In genomic region chr17:9020824-9021157, GRCh38 we compare ENCODE assay signal across 9 cellular contexts. TPM values are rescaled to one million over a fixed set of nuclear protein-coding genes. Genes with fewer than 3 reads are reported as not detected.
A peak's percentile ranks its signal among the peaks of the same experiment; 100 is the strongest.
DNase-seq lines count a peak whose midpoint lies in the region; ATAC-seq, FAIRE-seq and TF ChIP-seq lines count a peak whose summit lies in the region.
"Had no signal": no experiment of that assay in that cellular context is flagged by ENCODE, and none has a peak within 500 bp of the region (broad histone marks: within the 10 kb centered on the region; RNA-seq: fewer than 3 reads in every experiment).

No MANE protein-coding gene starts in this region.

- H3K36me3 Mint-ChIP-seq in activated CD4-positive, alpha-beta memory T cell treated with anti-CD3 and anti-CD28 coated beads, Interleukin-2, amount 10 ng/mL, durations not matched to agents 7 days and 5 days (ENCODE audit: low read depth): peaks cover 3% of the 10 kb centered on the region

- peaks cover 52% of the 10 kb centered on the region for H3K27me3 Mint-ChIP-seq in activated CD4-positive, alpha-beta memory T cell treated with anti-CD3 and anti-CD28 coated beads, Interleukin-2, amount 10 ng/mL, durations not matched to agents 7 days and 5 days

- H3K27ac ChIP-seq in SK-N-SH (ENCODE audit: low read depth in 2 of 2, low read length in 1 of 2) (no peak overlapping the region), keratinocyte (ENCODE audit: control insufficient read depth, insufficient read depth, low read length) (no peak overlapping the region), subcutaneous abdominal adipose tissue (ENCODE audit: low read depth, low read length) (no peak overlapping the region)
- H3K27ac ChIP-seq: epithelial cell of prostate had no signal

- no peak for TF ChIP-seq RAD21 in SK-N-SH (IDR thresholded peaks at IDR 0.05; ENCODE audit: low read length)

- WGBS in SK-N-SH (ENCODE audit: low lambda C conversion rate): 4% methylated on average over 9 of the region's 25 CpGs

- no peaks in the 10 kb centered on the region; a peak in 1 of 4 replicates for H3K4me1 ChIP-seq in SK-N-SH (ENCODE audit: control insufficient read depth in 1 of 2, insufficient read depth in 2 of 2, low read depth in 1 of 2, low read length in 1 of 2)
- peaks cover 2% of the 10 kb centered on the region for H3K4me1 ChIP-seq in keratinocyte (ENCODE audit: control insufficient read depth, extremely low read depth, insufficient read depth, low read length)
- H3K4me1 ChIP-seq in subcutaneous abdominal adipose tissue (ENCODE audit: control insufficient read depth in 5 of 5, insufficient read depth in 5 of 5, low read length in 5 of 5): peaks cover 2 to 31% (median 26%) of the 10 kb centered on the region in 5 donors

- H3F3A ChIP-seq in SK-N-SH (replicated peaks; ENCODE audit: insufficient read depth): no peaks in the 10 kb centered on the region

- H3K27me3 ChIP-seq in SK-N-SH (ENCODE audit: insufficient read depth) (peaks cover 83% of the 10 kb centered on the region), keratinocyte (ENCODE audit: control insufficient read depth, extremely low read depth, insufficient read depth, low read length) (peaks cover 65% of the 10 kb centered on the region), subcutaneous abdominal adipose tissue (ENCODE audit: control insufficient read depth in 5 of 5, insufficient read depth in 4 of 5, low read length in 5 of 5) (peaks cover 5 to 48% (median 31%) of the 10 kb centered on the region in 5 donors)

- H3K79me2 ChIP-seq in SK-N-SH (ENCODE audit: insufficient read depth): no peaks in the 10 kb centered on the region
- no peaks in the 10 kb centered on the region for H3K79me2 ChIP-seq in keratinocyte (ENCODE audit: control insufficient read depth, insufficient read depth, low read length)

- no peaks in the 10 kb centered on the region for H3K36me3 ChIP-seq in SK-N-SH (replicated peaks in 1 of 2; ENCODE audit: control insufficient read depth in 1 of 2, insufficient read depth in 2 of 2, low read length in 1 of 2)
- H3K36me3 ChIP-seq in keratinocyte (ENCODE audit: control insufficient read depth in 2 of 2, extremely low read depth in 1 of 2, insufficient read depth in 2 of 2, low read length in 2 of 2): no peaks in the 10 kb centered on the region
- no peaks in the 10 kb centered on the region for H3K36me3 ChIP-seq in subcutaneous abdominal adipose tissue (ENCODE audit: control insufficient read depth in 5 of 5, insufficient read depth in 5 of 5, low read length in 5 of 5)

- no peaks in the 10 kb centered on the region for H3K9me2 ChIP-seq in SK-N-SH

- CTCF ChIA-PET in SK-N-SH (lab: Yijun Ruan, JAX): interaction anchor here (1.4 kb wide), 1 partner anchor 501 kb away, joined by 4 read pairs; no protein-coding TSS in a partner anchor
- CTCF ChIA-PET in activated CD4-positive, alpha-beta memory T cell treated with anti-CD3 and anti-CD28 coated beads, Interleukin-2, amount 10 ng/mL, durations not matched to agents 7 days and 5 days (lab: Charles Lee): interaction anchor here (1.4 kb wide), 1 partner anchor 23 kb away, joined by 5 read pairs; no protein-coding TSS in a partner anchor

- H3K4me3 Mint-ChIP-seq in activated CD4-positive, alpha-beta memory T cell treated with anti-CD3 and anti-CD28 coated beads, Interleukin-2, amount 10 ng/mL, durations not matched to agents 7 days and 5 days: peak overlapping the region; percentile 26

- no peak for TF ChIP-seq CTCF in SK-N-SH (IDR thresholded peaks at IDR 0.05)
- TF ChIP-seq CTCF in keratinocyte (optimal IDR thresholded peaks at IDR 0.05 in 1 of 3, IDR thresholded peaks at IDR 0.05 in 1 of 3, conservative IDR thresholded peaks at IDR 0.05 in 1 of 3; ENCODE audit: extremely low read depth in 1 of 3, insufficient read depth in 2 of 3, low read length in 3 of 3): no peak

- peaks cover 4% of the 10 kb centered on the region for H3K4me1 Mint-ChIP-seq in activated CD4-positive, alpha-beta memory T cell treated with anti-CD3 and anti-CD28 coated beads, Interleukin-2, amount 10 ng/mL, durations not matched to agents 7 days and 5 days

- no peak; the same call in 2 of the 3 replicates for ATAC-seq in SK-N-SH treated with all-trans-retinoic acid at 6 μM for 48 hours

- no peaks in the 10 kb centered on the region for H4K20me1 ChIP-seq in SK-N-SH (ENCODE audit: insufficient read depth)
- no peaks in the 10 kb centered on the region for H4K20me1 ChIP-seq in keratinocyte (ENCODE audit: control insufficient read depth, extremely low read depth, insufficient read depth, low read length)

- H3K9me1 ChIP-seq in keratinocyte (ENCODE audit: control insufficient read depth, extremely low read depth, insufficient read depth, low read length): no peaks in the 10 kb centered on the region

- POLR2A ChIA-PET in SK-N-SH (lab: Yijun Ruan, JAX): no interaction called here
- POLR2A ChIA-PET in activated CD4-positive, alpha-beta memory T cell treated with anti-CD3 and anti-CD28 coated beads, Interleukin-2, amount 10 ng/mL, durations not matched to agents 7 days and 5 days (lab: Charles Lee): no interaction called here

- H2AFZ ChIP-seq in SK-N-SH (ENCODE audit: low read depth) (no peak overlapping the region), keratinocyte (ENCODE audit: control insufficient read depth, low read length) (no peak overlapping the region)

- DNase-seq in SK-N-SH (no peak), keratinocyte (ENCODE audit: low read depth, low spot score) (no peak), GOT3 (lab: John Stamatoyannopoulos, UW) (no peak), head of caudate nucleus (no peak), iPS-NIHi7 (ENCODE audit: extremely low spot score) (no peak)
- no peak for DNase-seq in activated CD4-positive, alpha-beta memory T cell treated with anti-CD3 and anti-CD28 coated beads, Interleukin-2, amount 10 ng/mL, durations not matched to agents 7 days and 5 days

- no peak for TF ChIP-seq EP300 in SK-N-SH (IDR thresholded peaks at IDR 0.05; ENCODE audit: borderline replicate concordance in 1 of 2, low read depth in 1 of 2, low read length in 1 of 2)

- intact Hi-C loops in head of caudate nucleus (cut with DNase I): no loop called here

- dilution Hi-C loops in keratinocyte (cut with MboI; ENCODE audit: extremely low pct_ligation_motif_present, low sequenced_read_pairs): no loop called here

- no peaks in the 10 kb centered on the region for H3K9me3 Mint-ChIP-seq in activated CD4-positive, alpha-beta memory T cell treated with anti-CD3 and anti-CD28 coated beads, Interleukin-2, amount 10 ng/mL, durations not matched to agents 7 days and 5 days

- H3K9ac ChIP-seq in SK-N-SH: no peak overlapping the region
- H3K9ac ChIP-seq in keratinocyte (ENCODE audit: control insufficient read depth, extremely low read depth, insufficient read depth, low read length): no peak overlapping the region
- peak overlapping the region in 2 of 5 donors; percentile 39 to 47 for H3K9ac ChIP-seq in subcutaneous abdominal adipose tissue (ENCODE audit: low read length in 5 of 5)

- peak overlapping the region; percentile 39 to 46; a peak in 2 of 4 replicates for H3K4me3 ChIP-seq in SK-N-SH (ENCODE audit: low read depth in 2 of 2, low read length in 1 of 2)
- H3K4me3 ChIP-seq in keratinocyte (ENCODE audit: control insufficient read depth in 2 of 3, extremely low read depth in 1 of 3, insufficient read depth in 2 of 3, low read depth in 1 of 3, low read length in 3 of 3): peak overlapping the region in 2 of 3 experiments; percentile 43 to 61
- H3K4me3 ChIP-seq in subcutaneous abdominal adipose tissue (ENCODE audit: low read depth in 1 of 5, low read length in 5 of 5): peak overlapping the region in 4 of 5 donors; percentile 60 to 73 (median 67)

- H3K27ac Mint-ChIP-seq in activated CD4-positive, alpha-beta memory T cell treated with anti-CD3 and anti-CD28 coated beads, Interleukin-2, amount 10 ng/mL, durations not matched to agents 7 days and 5 days: no peak overlapping the region

- FAIRE-seq in keratinocyte (lab: Jason Lieb, UNC): no peak

- peak overlapping the region; percentile 75 for H3K4me2 ChIP-seq in SK-N-SH
- H3K4me2 ChIP-seq in keratinocyte (ENCODE audit: control insufficient read depth, extremely low read depth, insufficient read depth, low read depth, low read length): peak overlapping the region; percentile 41

- no peaks in the 10 kb centered on the region for H3K9me3 ChIP-seq in SK-N-SH
- H3K9me3 ChIP-seq in keratinocyte (ENCODE audit: control insufficient read depth, low read depth, low read length): no peaks in the 10 kb centered on the region
- H3K9me3 ChIP-seq in subcutaneous abdominal adipose tissue (ENCODE audit: control insufficient read depth in 5 of 5, low read length in 5 of 5): no peaks in the 10 kb centered on the region

TF ChIP-seq in SK-N-SH, 30 proteins besides CTCF, POLR2A, EP300 and RAD21 (continues in another document):
- TF ChIP-seq RCOR1 (IDR thresholded peaks at IDR 0.05; ENCODE audit: low read length): no peak

RNA-seq across cellular contexts. Expression of gene NTN1, which starts 0.5 kb away (rescaled TPM):
- polyA plus RNA-seq in SK-N-SH (2012; rRNA removed): 0.03 and 0.05 TPM in 2 replicates
- polyA plus RNA-seq in SK-N-SH (2012; cell fraction: cytosol; rRNA removed): 0.01 and 0.07 TPM in 2 replicates
- polyA plus RNA-seq in SK-N-SH (2012; cell fraction: nucleus; rRNA removed): 0.01 and 0.05 TPM in 2 replicates
- total RNA-seq in activated CD4-positive, alpha-beta memory T cell treated with anti-CD3 and anti-CD28 coated beads, Interleukin-2, amount 10 ng/mL, durations not matched to agents 7 days and 5 days: not detected
- 0.10 to 0.29 TPM (median 0.28 TPM) in 3 replicates for polyA plus RNA-seq in keratinocyte
- polyA plus RNA-seq in keratinocyte (2011; ENCODE audit: low read depth): not detected
- 0.07 and 0.10 TPM in 2 replicates for polyA plus RNA-seq in keratinocyte (2011; cell fraction: cytosol; rRNA removed)
- polyA plus RNA-seq in keratinocyte (2011; cell fraction: nucleus; rRNA removed): 0.47 and 0.53 TPM in 2 replicates
- polyA plus RNA-seq in keratinocyte (2012; ENCODE audit: low replicate concordance): 0.16 and 0.36 TPM in 2 replicates
- 0.03 to 0.36 TPM (median 0.13 TPM) in 3 replicates for polyA minus RNA-seq in keratinocyte
- polyA minus RNA-seq in keratinocyte (2011; cell fraction: cytosol; rRNA and poly(A)+ RNA removed): not detected
- polyA minus RNA-seq in keratinocyte (2011; cell fraction: nucleus; rRNA and poly(A)+ RNA removed): 0.63 and 1.0 TPM in 2 replicates

RNA-seq across cellular contexts. Expression of gene PIK3R5, which starts 55.3 kb away (rescaled TPM):
- not detected in 2 replicates for polyA plus RNA-seq in SK-N-SH (2012; rRNA removed)
- polyA plus RNA-seq in SK-N-SH (2012; cell fraction: cytosol; rRNA removed): not detected in 2 replicates
- 0.01 TPM in 1 of 2 replicates, not detected in the other for polyA plus RNA-seq in SK-N-SH (2012; cell fraction: nucleus; rRNA removed)
- total RNA-seq in activated CD4-positive, alpha-beta memory T cell treated with anti-CD3 and anti-CD28 coated beads, Interleukin-2, amount 10 ng/mL, durations not matched to agents 7 days and 5 days: 10 to 100 TPM; 50.3 to 52.7 TPM
- 0.03 to 0.04 TPM in 2 of 3 replicates, not detected in the other for polyA plus RNA-seq in keratinocyte
- not detected for polyA plus RNA-seq in keratinocyte (2011; ENCODE audit: low read depth)
- polyA plus RNA-seq in keratinocyte (2011; cell fraction: cytosol; rRNA removed): 0.02 and 0.10 TPM in 2 replicates
- polyA plus RNA-seq in keratinocyte (2011; cell fraction: nucleus; rRNA removed): 0.09 and 0.12 TPM in 2 replicates
- polyA plus RNA-seq in keratinocyte (2012; ENCODE audit: low replicate concordance): not detected in 2 replicates
- polyA minus RNA-seq in keratinocyte: 0.13 to 0.20 TPM in 2 of 3 replicates, not detected in the other
- polyA minus RNA-seq in keratinocyte (2011; cell fraction: cytosol; rRNA and poly(A)+ RNA removed): not detected
- polyA minus RNA-seq in keratinocyte (2011; cell fraction: nucleus; rRNA and poly(A)+ RNA removed): not detected in 2 replicates
